In the genomic region with DNA sequence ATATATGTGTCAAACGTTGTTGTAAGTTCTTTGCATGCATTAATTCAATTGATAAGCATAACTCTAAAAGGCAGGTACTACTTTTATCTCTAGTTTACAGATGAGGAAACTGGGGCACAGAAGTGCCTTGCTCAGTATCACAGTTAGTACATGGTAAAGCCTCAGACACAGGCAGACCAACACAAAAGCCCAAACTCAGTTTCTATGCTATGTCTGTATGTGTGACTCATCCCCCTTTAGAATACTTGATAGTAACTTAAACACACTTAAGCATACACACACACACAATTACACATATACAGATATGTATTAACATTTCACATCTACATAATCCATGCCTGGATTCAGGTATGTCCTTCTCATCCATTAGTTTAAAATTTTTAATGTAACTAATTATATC, we compare ENCODE assay signal across 8 cellular contexts.
DNase-seq lines count a peak whose midpoint lies in the region; ATAC-seq and TF ChIP-seq lines count a peak whose summit lies in the region.

No MANE protein-coding gene starts in this region.

- intact Hi-C loops in PC-9 (cut with micrococcal nuclease; ENCODE audit: unreplicated experiment) (loop anchor here (5.0 kb wide), 3 partner anchors 34 to 156 kb away; partner anchors contain the start of gene EPS8), thyroid gland (cut with DNase I) (no loop called here), psoas muscle (cut with DNase I) (no loop called here)

- H3K27ac Mint-ChIP-seq in activated CD8-positive, alpha-beta memory T cell treated with anti-CD3 and anti-CD28 coated beads, Interleukin-2, amount 10 ng/mL, durations not matched to agents 7 days and 5 days = peak overlapping the region; percentile 61

- TF ChIP-seq CTCF in PC-9 (conservative IDR thresholded peaks at IDR 0.05) (no peak), thyroid gland (IDR thresholded peaks at IDR 0.05) (no peak), psoas muscle (IDR thresholded peaks at IDR 0.05) (no peak)

- H3K4me1 Mint-ChIP-seq in activated CD8-positive, alpha-beta memory T cell treated with anti-CD3 and anti-CD28 coated beads, Interleukin-2, amount 10 ng/mL, durations not matched to agents 7 days and 5 days = peaks cover 38% of the 10 kb centered on the region

- peak; percentile 79 for ATAC-seq in activated CD8-positive, alpha-beta memory T cell treated with anti-CD3 and anti-CD28 coated beads, Interleukin-2, amount 10 ng/mL, durations not matched to agents 7 days and 5 days
- no peak for ATAC-seq in psoas muscle

- H3K36me3 ChIP-seq in PC-9 (ENCODE audit: low read depth) = peaks cover 4% of the 10 kb centered on the region; the same call in 1 of the 2 replicates
- no peaks in the 10 kb centered on the region for H3K36me3 ChIP-seq in thyroid gland
- H3K36me3 ChIP-seq in psoas muscle (ENCODE audit: insufficient read depth in 1 of 2, low read depth in 1 of 2) = no peaks in the 10 kb centered on the region

- peak; percentile 42 for DNase-seq in activated CD8-positive, alpha-beta memory T cell treated with anti-CD3 and anti-CD28 coated beads, Interleukin-2, amount 10 ng/mL, durations not matched to agents 7 days and 5 days
- DNase-seq in activated CD8-positive, alpha-beta memory T cell treated with anti-CD3 and anti-CD28 coated beads, Interleukin-2, amount 50 U/mL, for 4 hours = no peak
- no peak for DNase-seq in PC-9
- DNase-seq in fibroblast of peridontal ligament (ENCODE audit: extremely low read depth) = peak; percentile 45
- no peak for DNase-seq in thyroid gland
- no peak for DNase-seq in SKM-1 (lab: John Stamatoyannopoulos, UW; ENCODE audit: unreplicated experiment)
- DNase-seq in NCI-H345 treated with DMSO at 0.1 percent for 48 hours (lab: John Stamatoyannopoulos, UW; ENCODE audit: unreplicated experiment) = no peak
- DNase-seq in psoas muscle = no peak

- H3K27me3 Mint-ChIP-seq in activated CD8-positive, alpha-beta memory T cell treated with anti-CD3 and anti-CD28 coated beads, Interleukin-2, amount 10 ng/mL, durations not matched to agents 7 days and 5 days = peaks cover 8% of the 10 kb centered on the region

- H3K4me1 ChIP-seq in PC-9 (replicated peaks; ENCODE audit: insufficient read depth) (peaks cover 27% of the 10 kb centered on the region), thyroid gland (peaks cover 10 to 23% of the 10 kb centered on the region in 2 donors), psoas muscle (peaks cover 6% of the 10 kb centered on the region)

- H3K9me3 Mint-ChIP-seq in activated CD8-positive, alpha-beta memory T cell treated with anti-CD3 and anti-CD28 coated beads, Interleukin-2, amount 10 ng/mL, durations not matched to agents 7 days and 5 days (ENCODE audit: low read depth) = no peaks in the 10 kb centered on the region

- H3F3A ChIP-seq in PC-9 (ENCODE audit: insufficient read depth, low read depth) = peaks cover 17% of the 10 kb centered on the region

- CTCF ChIA-PET in activated CD8-positive, alpha-beta memory T cell treated with anti-CD3 and anti-CD28 coated beads, Interleukin-2, amount 10 ng/mL, durations not matched to agents 7 days and 5 days (lab: Charles Lee) = no interaction called here
- CTCF ChIA-PET in PC-9 (lab: Charles Lee) = no interaction called here

- H3K4me3 Mint-ChIP-seq in activated CD8-positive, alpha-beta memory T cell treated with anti-CD3 and anti-CD28 coated beads, Interleukin-2, amount 10 ng/mL, durations not matched to agents 7 days and 5 days = no peak overlapping the region

- peaks cover 9% of the 10 kb centered on the region for H3K36me3 Mint-ChIP-seq in activated CD8-positive, alpha-beta memory T cell treated with anti-CD3 and anti-CD28 coated beads, Interleukin-2, amount 10 ng/mL, durations not matched to agents 7 days and 5 days

- H3K27ac ChIP-seq in PC-9 = peak overlapping the region; percentile 58
- peak overlapping the region; percentile 32 to 62 (median 42) for H3K27ac ChIP-seq in thyroid gland
- H3K27ac ChIP-seq in psoas muscle = no peak overlapping the region

- no peaks in the 10 kb centered on the region for H3K9me2 ChIP-seq in PC-9 (ENCODE audit: insufficient read depth)

- peak overlapping the region; percentile 13 for H3K4me2 ChIP-seq in PC-9

- no peaks in the 10 kb centered on the region for H4K20me1 ChIP-seq in PC-9 (ENCODE audit: insufficient read depth)

- no peak for TF ChIP-seq POLR2A in thyroid gland (IDR thresholded peaks at IDR 0.05)

- 71 to 78% methylated on average over 1 of the region's 1 CpG for WGBS in thyroid gland, 2 donors
- 66 to 70% (median 69%) methylated on average over 1 of the region's 1 CpG for WGBS in psoas muscle, 3 donors

- H3K4me3 ChIP-seq in PC-9 (no peak overlapping the region), thyroid gland (replicated peaks in 1 of 3) (no peak overlapping the region), psoas muscle (no peak overlapping the region)

- no TSS peak for BruUV-seq in PC-9 (replicated peaks; lab: Mats Ljungman, UMichigan)

- POLR2A ChIA-PET in PC-9 (lab: Charles Lee; ENCODE audit: unreplicated experiment) = interaction anchor here (0.9 kb wide), 1 partner anchor 89 kb away, joined by 7 read pairs; no protein-coding TSS in a partner anchor

- H3K9me3 ChIP-seq in PC-9 (ENCODE audit: insufficient read depth, low read depth) (0 out of 2 replicates have a peak, but pooled peaks cover 8% of the 10 kb centered on the region), thyroid gland (no peaks in the 10 kb centered on the region), psoas muscle (no peaks in the 10 kb centered on the region)

- peaks cover 74% of the 10 kb centered on the region for H3K79me2 ChIP-seq in PC-9 (ENCODE audit: low read depth)

- no peaks in the 10 kb centered on the region for H3K27me3 ChIP-seq in PC-9 (ENCODE audit: insufficient read depth, low read depth)
- no peaks in the 10 kb centered on the region for H3K27me3 ChIP-seq in thyroid gland
- no peaks in the 10 kb centered on the region for H3K27me3 ChIP-seq in psoas muscle (ENCODE audit: insufficient read depth in 3 of 3, low read length in 2 of 3)

- H2AFZ ChIP-seq in PC-9 = no peak overlapping the region

Comparison
In these comparisons a context has a peak if more than half of its experiments do, and no peak if none do; other contexts are left out.
1. DNase-seq: peak in activated CD8-positive, alpha-beta memory T cell treated with anti-CD3 and anti-CD28 coated beads, Interleukin-2, amount 10 ng/mL, durations not matched to agents 7 days and 5 days (single experiment) and fibroblast of peridontal ligament (single experiment); none in activated CD8-positive, alpha-beta memory T cell treated with anti-CD3 and anti-CD28 coated beads, Interleukin-2, amount 50 U/mL, for 4 hours (single experiment), PC-9 (0 of 2), thyroid gland (0 of 2), SKM-1 (single experiment), NCI-H345 treated with DMSO at 0.1 percent for 48 hours (single experiment) and psoas muscle (0 of 2).